ENCODE assay signal across 1 cellular context in genomic region chr2:233745073-233745755, GRCh38.
TF ChIP-seq lines count a peak whose summit lies in the region.

No MANE protein-coding gene starts in this region.

TF ChIP-seq in HepG2, 621 proteins besides CTCF, POLR2A, EP300 and RAD21 (continued from another document and continues in another):
- TF ChIP-seq, protein P1, sequence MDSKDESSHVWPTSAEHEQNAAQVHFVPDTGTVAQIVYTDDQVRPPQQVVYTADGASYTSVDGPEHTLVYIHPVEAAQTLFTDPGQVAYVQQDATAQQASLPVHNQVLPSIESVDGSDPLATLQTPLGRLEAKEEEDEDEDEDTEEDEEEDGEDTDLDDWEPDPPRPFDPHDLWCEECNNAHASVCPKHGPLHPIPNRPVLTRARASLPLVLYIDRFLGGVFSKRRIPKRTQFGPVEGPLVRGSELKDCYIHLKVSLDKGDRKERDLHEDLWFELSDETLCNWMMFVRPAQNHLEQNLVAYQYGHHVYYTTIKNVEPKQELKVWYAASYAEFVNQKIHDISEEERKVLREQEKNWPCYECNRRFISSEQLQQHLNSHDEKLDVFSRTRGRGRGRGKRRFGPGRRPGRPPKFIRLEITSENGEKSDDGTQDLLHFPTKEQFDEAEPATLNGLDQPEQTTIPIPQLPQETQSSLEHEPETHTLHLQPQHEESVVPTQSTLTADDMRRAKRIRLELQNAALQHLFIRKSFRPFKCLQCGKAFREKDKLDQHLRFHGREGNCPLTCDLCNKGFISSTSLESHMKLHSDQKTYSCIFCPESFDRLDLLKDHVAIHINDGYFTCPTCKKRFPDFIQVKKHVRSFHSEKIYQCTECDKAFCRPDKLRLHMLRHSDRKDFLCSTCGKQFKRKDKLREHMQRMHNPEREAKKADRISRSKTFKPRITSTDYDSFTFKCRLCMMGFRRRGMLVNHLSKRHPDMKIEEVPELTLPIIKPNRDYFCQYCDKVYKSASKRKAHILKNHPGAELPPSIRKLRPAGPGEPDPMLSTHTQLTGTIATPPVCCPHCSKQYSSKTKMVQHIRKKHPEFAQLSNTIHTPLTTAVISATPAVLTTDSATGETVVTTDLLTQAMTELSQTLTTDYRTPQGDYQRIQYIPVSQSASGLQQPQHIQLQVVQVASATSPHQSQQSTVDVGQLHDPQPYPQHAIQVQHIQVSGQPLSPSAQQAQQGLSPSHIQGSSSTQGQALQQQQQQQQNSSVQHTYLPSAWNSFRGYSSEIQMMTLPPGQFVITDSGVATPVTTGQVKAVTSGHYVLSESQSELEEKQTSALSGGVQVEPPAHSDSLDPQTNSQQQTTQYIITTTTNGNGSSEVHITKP (CRISPR knock-in tag; IDR thresholded peaks at IDR 0.05; ENCODE audit: low read depth), result 0 out of 2 replicates have a peak, but pooled peaks have one; percentile 42
- TF ChIP-seq ZNF761 (CRISPR knock-in tag; conservative IDR thresholded peaks at IDR 0.05) (no peak; the same call in 1 of the 2 replicates), KAT8 (CRISPR knock-in tag; IDR thresholded peaks at IDR 0.05) (peak; percentile 77), PRPF4 (IDR thresholded peaks at IDR 0.05; ENCODE audit: low read depth, low read length, poor library complexity, severe bottlenecking) (no peak), ZBTB39 (CRISPR knock-in tag; IDR thresholded peaks at IDR 0.05) (peak; percentile 41; the same call in 1 of the 2 replicates), XRCC5 (optimal IDR thresholded peaks at IDR 0.05; ENCODE audit: low read length) (peak; percentile 15), ONECUT2 (CRISPR knock-in tag; IDR thresholded peaks at IDR 0.05) (no peak), PBX2 (CRISPR knock-in tag; IDR thresholded peaks at IDR 0.05) (no peak), ZNF318 (CRISPR knock-in tag; IDR thresholded peaks at IDR 0.05) (no peak), MTF1 (CRISPR knock-in tag; IDR thresholded peaks at IDR 0.05) (no peak), MED13 (CRISPR knock-in tag; IDR thresholded peaks at IDR 0.05) (0 out of 2 replicates have a peak, but pooled peaks have one; percentile 63), AHR (CRISPR knock-in tag; IDR thresholded peaks at IDR 0.05) (no peak; the same call in 1 of the 2 replicates), KLF11 (CRISPR knock-in tag; IDR thresholded peaks at IDR 0.05) (peak; percentile 74; the same call in 1 of the 2 replicates), HOXD1 (CRISPR knock-in tag; IDR thresholded peaks at IDR 0.05) (0 out of 2 replicates have a peak, but pooled peaks have one; percentile 72), ATAD3A (CRISPR knock-in tag; IDR thresholded peaks at IDR 0.05) (no peak), SRSF9 (IDR thresholded peaks at IDR 0.05; ENCODE audit: borderline replicate concordance, insufficient read depth, low read depth, low read length, poor library complexity, severe bottlenecking) (no peak), ZNF33B (CRISPR knock-in tag; IDR thresholded peaks at IDR 0.05) (0 out of 2 replicates have a peak, but pooled peaks have one; percentile 73), ZBTB8A (CRISPR knock-in tag; IDR thresholded peaks at IDR 0.05; ENCODE audit: borderline replicate concordance, low read depth) (no peak), ZNF326 (CRISPR knock-in tag; IDR thresholded peaks at IDR 0.05; ENCODE audit: borderline replicate concordance) (no peak), AGO1 (IDR thresholded peaks at IDR 0.05; ENCODE audit: low read depth, low read length, poor library complexity, severe bottlenecking) (no peak), ELF3 (CRISPR knock-in tag; IDR thresholded peaks at IDR 0.05) (peak; percentile 88), EHMT2 (IDR thresholded peaks at IDR 0.05; ENCODE audit: borderline replicate concordance, low read depth, low read length) (peak; percentile 82; the same call in 1 of the 2 replicates), ZNF737 (CRISPR knock-in tag; IDR thresholded peaks at IDR 0.05; ENCODE audit: borderline replicate concordance) (no peak), ADNP (CRISPR knock-in tag; IDR thresholded peaks at IDR 0.05) (no peak), DRAP1 (CRISPR knock-in tag; IDR thresholded peaks at IDR 0.05) (peak; percentile 55; the same call in 1 of the 2 replicates), KAT2B (IDR thresholded peaks at IDR 0.05; ENCODE audit: borderline replicate concordance, low read depth, low read length) (no peak), TGIF2 (CRISPR knock-in tag; IDR thresholded peaks at IDR 0.05) (peak; percentile 38; the same call in 1 of the 2 replicates), ZFP62 (CRISPR knock-in tag; IDR thresholded peaks at IDR 0.05) (no peak), ZFX (CRISPR knock-in tag; IDR thresholded peaks at IDR 0.05; ENCODE audit: low read depth) (no peak), ZNF256 (CRISPR knock-in tag; conservative IDR thresholded peaks at IDR 0.05) (no peak), ZNF383 (CRISPR knock-in tag; IDR thresholded peaks at IDR 0.05; ENCODE audit: borderline replicate concordance) (no peak), NKX3-1 (CRISPR knock-in tag; IDR thresholded peaks at IDR 0.05) (peak; percentile 90), MAF1 (CRISPR knock-in tag; IDR thresholded peaks at IDR 0.05; ENCODE audit: borderline replicate concordance) (no peak), ZNF207 (IDR thresholded peaks at IDR 0.05; ENCODE audit: borderline replicate concordance) (no peak), YY1 (IDR thresholded peaks at IDR 0.05; ENCODE audit: insufficient read depth, insufficient replicate concordance, low read depth, low read length) (no peak)
- TF ChIP-seq, protein P2, sequence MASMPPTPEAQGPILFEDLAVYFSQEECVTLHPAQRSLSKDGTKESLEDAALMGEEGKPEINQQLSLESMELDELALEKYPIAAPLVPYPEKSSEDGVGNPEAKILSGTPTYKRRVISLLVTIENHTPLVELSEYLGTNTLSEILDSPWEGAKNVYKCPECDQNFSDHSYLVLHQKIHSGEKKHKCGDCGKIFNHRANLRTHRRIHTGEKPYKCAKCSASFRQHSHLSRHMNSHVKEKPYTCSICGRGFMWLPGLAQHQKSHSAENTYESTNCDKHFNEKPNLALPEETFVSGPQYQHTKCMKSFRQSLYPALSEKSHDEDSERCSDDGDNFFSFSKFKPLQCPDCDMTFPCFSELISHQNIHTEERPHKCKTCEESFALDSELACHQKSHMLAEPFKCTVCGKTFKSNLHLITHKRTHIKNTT (CRISPR knock-in tag; IDR thresholded peaks at IDR 0.05), result no peak
- TF ChIP-seq, protein P3, sequence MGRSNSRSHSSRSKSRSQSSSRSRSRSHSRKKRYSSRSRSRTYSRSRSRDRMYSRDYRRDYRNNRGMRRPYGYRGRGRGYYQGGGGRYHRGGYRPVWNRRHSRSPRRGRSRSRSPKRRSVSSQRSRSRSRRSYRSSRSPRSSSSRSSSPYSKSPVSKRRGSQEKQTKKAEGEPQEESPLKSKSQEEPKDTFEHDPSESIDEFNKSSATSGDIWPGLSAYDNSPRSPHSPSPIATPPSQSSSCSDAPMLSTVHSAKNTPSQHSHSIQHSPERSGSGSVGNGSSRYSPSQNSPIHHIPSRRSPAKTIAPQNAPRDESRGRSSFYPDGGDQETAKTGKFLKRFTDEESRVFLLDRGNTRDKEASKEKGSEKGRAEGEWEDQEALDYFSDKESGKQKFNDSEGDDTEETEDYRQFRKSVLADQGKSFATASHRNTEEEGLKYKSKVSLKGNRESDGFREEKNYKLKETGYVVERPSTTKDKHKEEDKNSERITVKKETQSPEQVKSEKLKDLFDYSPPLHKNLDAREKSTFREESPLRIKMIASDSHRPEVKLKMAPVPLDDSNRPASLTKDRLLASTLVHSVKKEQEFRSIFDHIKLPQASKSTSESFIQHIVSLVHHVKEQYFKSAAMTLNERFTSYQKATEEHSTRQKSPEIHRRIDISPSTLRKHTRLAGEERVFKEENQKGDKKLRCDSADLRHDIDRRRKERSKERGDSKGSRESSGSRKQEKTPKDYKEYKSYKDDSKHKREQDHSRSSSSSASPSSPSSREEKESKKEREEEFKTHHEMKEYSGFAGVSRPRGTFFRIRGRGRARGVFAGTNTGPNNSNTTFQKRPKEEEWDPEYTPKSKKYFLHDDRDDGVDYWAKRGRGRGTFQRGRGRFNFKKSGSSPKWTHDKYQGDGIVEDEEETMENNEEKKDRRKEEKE (IDR thresholded peaks at IDR 0.05), result no peak
- TF ChIP-seq, protein P4, sequence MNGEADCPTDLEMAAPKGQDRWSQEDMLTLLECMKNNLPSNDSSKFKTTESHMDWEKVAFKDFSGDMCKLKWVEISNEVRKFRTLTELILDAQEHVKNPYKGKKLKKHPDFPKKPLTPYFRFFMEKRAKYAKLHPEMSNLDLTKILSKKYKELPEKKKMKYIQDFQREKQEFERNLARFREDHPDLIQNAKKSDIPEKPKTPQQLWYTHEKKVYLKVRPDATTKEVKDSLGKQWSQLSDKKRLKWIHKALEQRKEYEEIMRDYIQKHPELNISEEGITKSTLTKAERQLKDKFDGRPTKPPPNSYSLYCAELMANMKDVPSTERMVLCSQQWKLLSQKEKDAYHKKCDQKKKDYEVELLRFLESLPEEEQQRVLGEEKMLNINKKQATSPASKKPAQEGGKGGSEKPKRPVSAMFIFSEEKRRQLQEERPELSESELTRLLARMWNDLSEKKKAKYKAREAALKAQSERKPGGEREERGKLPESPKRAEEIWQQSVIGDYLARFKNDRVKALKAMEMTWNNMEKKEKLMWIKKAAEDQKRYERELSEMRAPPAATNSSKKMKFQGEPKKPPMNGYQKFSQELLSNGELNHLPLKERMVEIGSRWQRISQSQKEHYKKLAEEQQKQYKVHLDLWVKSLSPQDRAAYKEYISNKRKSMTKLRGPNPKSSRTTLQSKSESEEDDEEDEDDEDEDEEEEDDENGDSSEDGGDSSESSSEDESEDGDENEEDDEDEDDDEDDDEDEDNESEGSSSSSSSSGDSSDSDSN (CRISPR knock-in tag; IDR thresholded peaks at IDR 0.05), result no peak; the same call in 1 of the 2 replicates
